Comparison of ENCODE assay signal across 12 cellular contexts in genomic region chr5:55062039-55062779, GRCh38. TPM values are rescaled to one million over a fixed set of nuclear protein-coding genes. Genes with fewer than 3 reads are reported as not detected.
DNase-seq lines count a peak whose midpoint lies in the region; ATAC-seq lines count a peak whose summit lies in the region.
"Had no signal": no experiment of that assay in that cellular context is flagged by ENCODE, and none has a peak within 500 bp of the region (broad histone marks: within the 10 kb centered on the region; RNA-seq: fewer than 3 reads in every experiment).

No MANE protein-coding gene starts in this region.

- intact Hi-C loops in activated CD4-positive, alpha-beta T cell treated with anti-CD3 and anti-CD28 coated beads for 36 hours (cut with DNase I, micrococcal nuclease) = loop anchor here in 1 of 2 experiments (1.0 to 2.0 kb wide), 2 partner anchors 10 to 41 kb away; partner anchors contain the start of gene GZMA
- intact Hi-C loops in Right ventricle myocardium inferior (cut with DNase I) = no loop called here

- POLR2A ChIA-PET in activated CD4-positive, alpha-beta T cell treated with anti-CD3 and anti-CD28 coated beads for 36 hours (lab: Charles Lee) = interaction anchor here (0.9 kb wide), 1 partner anchor 24 kb away, joined by 3 read pairs; no protein-coding TSS in a partner anchor

- CTCF ChIA-PET in activated CD4-positive, alpha-beta T cell treated with anti-CD3 and anti-CD28 coated beads for 36 hours (lab: Charles Lee) = interaction anchor here (0.6 to 2.1 kb wide), 6 partner anchors 8 to 195 kb away, joined by 3 to 22 read pairs (median 4); no protein-coding TSS in a partner anchor

- H3K9me3 Mint-ChIP-seq in activated CD4-positive, alpha-beta T cell treated with anti-CD3 and anti-CD28 coated beads for 36 hours (ENCODE audit: low read depth) = peaks cover 4% of the 10 kb centered on the region
- peaks cover 17% of the 10 kb centered on the region for H3K9me3 Mint-ChIP-seq in activated naive CD8-positive, alpha-beta T cell treated with anti-CD3 and anti-CD28 coated beads for 36 hours

- peak overlapping the region; percentile 52 for H3K4me3 Mint-ChIP-seq in activated CD4-positive, alpha-beta T cell treated with anti-CD3 and anti-CD28 coated beads for 36 hours
- peak overlapping the region; percentile 65 for H3K4me3 Mint-ChIP-seq in activated naive CD8-positive, alpha-beta T cell treated with anti-CD3 and anti-CD28 coated beads for 36 hours
- H3K4me3 Mint-ChIP-seq: nephron had no signal

- peaks cover 4% of the 10 kb centered on the region for H3K27me3 Mint-ChIP-seq in activated CD4-positive, alpha-beta T cell treated with anti-CD3 and anti-CD28 coated beads for 36 hours
- H3K27me3 Mint-ChIP-seq in activated naive CD8-positive, alpha-beta T cell treated with anti-CD3 and anti-CD28 coated beads for 36 hours = no peaks in the 10 kb centered on the region

- DNase-seq in LHCN-M2 (ENCODE audit: low read depth) = peak; percentile 50
- peak; percentile 81 for DNase-seq in activated CD4-positive, alpha-beta T cell treated with anti-CD3 and anti-CD28 coated beads for 36 hours
- DNase-seq in activated naive CD8-positive, alpha-beta T cell treated with anti-CD3 and anti-CD28 coated beads for 36 hours = peak; percentile 72
- DNase-seq in stimulated activated CD8-positive, alpha-beta memory T cell treated with anti-CD3 and anti-CD28 coated beads, Interleukin-12 subunit alpha, Interleukin-12 subunit beta, amount 100 ng/mL, for 24 hours (ENCODE audit: extremely low read depth) = peak; percentile 22
- DNase-seq in RKO (ENCODE audit: low spot score) = no peak
- DNase-seq in SW 1271 (lab: John Stamatoyannopoulos, UW) = no peak
- DNase-seq in NCI-H82 (lab: John Stamatoyannopoulos, UW) = no peak
- no peak for DNase-seq in Right ventricle myocardium inferior (ENCODE audit: missing footprints)

- ATAC-seq in activated CD4-positive, alpha-beta T cell treated with anti-CD3 and anti-CD28 coated beads for 36 hours = peak; percentile 83
- no peak for ATAC-seq in Right ventricle myocardium inferior
- ATAC-seq: gastroesophageal sphincter had no signal

- H3K36me3 Mint-ChIP-seq in activated CD4-positive, alpha-beta T cell treated with anti-CD3 and anti-CD28 coated beads for 36 hours (ENCODE audit: low read depth) = no peaks in the 10 kb centered on the region
- H3K36me3 Mint-ChIP-seq in activated naive CD8-positive, alpha-beta T cell treated with anti-CD3 and anti-CD28 coated beads for 36 hours = peaks cover 23% of the 10 kb centered on the region

- H3K27ac Mint-ChIP-seq in activated CD4-positive, alpha-beta T cell treated with anti-CD3 and anti-CD28 coated beads for 36 hours = peak overlapping the region; percentile 80
- H3K27ac Mint-ChIP-seq in activated naive CD8-positive, alpha-beta T cell treated with anti-CD3 and anti-CD28 coated beads for 36 hours = peak overlapping the region; percentile 83
- H3K27ac Mint-ChIP-seq: nephron had no signal

- peaks cover 48% of the 10 kb centered on the region for H3K4me1 Mint-ChIP-seq in activated CD4-positive, alpha-beta T cell treated with anti-CD3 and anti-CD28 coated beads for 36 hours
- H3K4me1 Mint-ChIP-seq in activated naive CD8-positive, alpha-beta T cell treated with anti-CD3 and anti-CD28 coated beads for 36 hours = peaks cover 51% of the 10 kb centered on the region
- H3K4me1 Mint-ChIP-seq: nephron had no signal

RNA-seq across cellular contexts. Expression of gene GZMK, which starts 38.2 kb away (rescaled TPM):
- not detected in 2 replicates for total RNA-seq in LHCN-M2 (2014; rRNA removed)
- not detected for polyA plus RNA-seq in LHCN-M2 (2012)
- not detected for total RNA-seq in activated CD4-positive, alpha-beta T cell treated with anti-CD3 and anti-CD28 coated beads for 36 hours
- total RNA-seq in activated naive CD8-positive, alpha-beta T cell treated with anti-CD3 and anti-CD28 coated beads for 36 hours = under 1 TPM; 0.18 to 0.33 TPM
- total RNA-seq in Right ventricle myocardium inferior = 0.41 TPM
- total RNA-seq: RPMI7951, temporal lobe had no signal

RNA-seq across cellular contexts. Expression of gene GZMA, which starts 40.2 kb away (rescaled TPM):
- total RNA-seq in LHCN-M2 (2014; rRNA removed) (not detected in 2 replicates), Right ventricle myocardium inferior (1.7 TPM)
- polyA plus RNA-seq in LHCN-M2 (2012) = not detected
- total RNA-seq in activated CD4-positive, alpha-beta T cell treated with anti-CD3 and anti-CD28 coated beads for 36 hours = 1 to 10 TPM; 2.4 TPM
- total RNA-seq in activated naive CD8-positive, alpha-beta T cell treated with anti-CD3 and anti-CD28 coated beads for 36 hours = 1 to 10 TPM in 1 of 2 experiments, under 1 TPM in 1; 0.66 to 1.6 TPM
- total RNA-seq: RPMI7951, temporal lobe had no signal

Comparison
In these comparisons a context has a peak if more than half of its experiments do, and no peak if none do; other contexts are left out.
1. DNase-seq: peak in LHCN-M2 (single experiment), activated CD4-positive, alpha-beta T cell treated with anti-CD3 and anti-CD28 coated beads for 36 hours (single experiment), activated naive CD8-positive, alpha-beta T cell treated with anti-CD3 and anti-CD28 coated beads for 36 hours (single experiment) and stimulated activated CD8-positive, alpha-beta memory T cell treated with anti-CD3 and anti-CD28 coated beads, Interleukin-12 subunit alpha, Interleukin-12 subunit beta, amount 100 ng/mL, for 24 hours (single experiment); none in RKO (single experiment), SW 1271 (0 of 2), NCI-H82 (single experiment) and Right ventricle myocardium inferior (single experiment).